ENCODE assay signal across 8 cellular contexts in genomic region chr15:42548258-42549051, GRCh38. TPM values are rescaled to one million over a fixed set of nuclear protein-coding genes. Genes with fewer than 3 reads are reported as not detected.
DNase-seq lines count a peak whose midpoint lies in the region; ATAC-seq and TF ChIP-seq lines count a peak whose summit lies in the region.

TSS of gene HAUS2 (plus strand) at chr15:42548838. CDS start at chr15:42548873, 35 bp downstream.
TSS of gene LRRC57 (minus strand) at chr15:42548793. CDS start at chr15:42548434, 359 bp downstream.

- H3K4me3 Mint-ChIP-seq in CD8-positive, alpha-beta T cell: peak within 1 kb of the TSS; percentile 95
- H3K4me3 Mint-ChIP-seq in endothelial cell (ENCODE audit: unreplicated experiment) (peak within 1 kb of the TSS; percentile 95), mesothelial cell of epicardium (peak within 1 kb of the TSS; percentile 91)

- H3K4me3 ChIP-seq in CD8-positive, alpha-beta T cell (ENCODE audit: low read depth, low read length): peak within 1 kb of the TSS; percentile 78
- H3K4me3 ChIP-seq in NT2/D1 (ENCODE audit: insufficient read length, low read depth): peak within 1 kb of the TSS; percentile 95

- DNase-seq in CD8-positive, alpha-beta T cell: peak; percentile 70 to 93 (median 85)
- peak; percentile 77 for DNase-seq in HS-27A (ENCODE audit: low read depth)
- DNase-seq in NT2/D1 (ENCODE audit: low read depth, low spot score): peak; percentile 68
- DNase-seq in activated CD8-positive, alpha-beta memory T cell treated with anti-CD3 and anti-CD28 coated beads, Interleukin-2, amount 50 U/mL, for 24 hours (ENCODE audit: extremely low read depth): peak; percentile 68
- peak; percentile 89 for DNase-seq in endothelial cell (ENCODE audit: low spot score)
- peak; percentile 90 to 96 for DNase-seq in mesothelial cell of epicardium (ENCODE audit: low spot score in 2 of 2, unreplicated experiment in 2 of 2)
- DNase-seq in stimulated activated CD8-positive, alpha-beta memory T cell treated with anti-CD3 and anti-CD28 coated beads, Interleukin-15, amount 100 ng/mL, for 4 hours (ENCODE audit: low read depth in 2 of 2): peak; percentile 72 to 78

- no peaks in the 10 kb centered on the region for H3K27me3 Mint-ChIP-seq in CD8-positive, alpha-beta T cell (ENCODE audit: low read depth)
- peaks cover 4% of the 10 kb centered on the region for H3K27me3 Mint-ChIP-seq in endothelial cell (ENCODE audit: unreplicated experiment)
- H3K27me3 Mint-ChIP-seq in mesothelial cell of epicardium (ENCODE audit: low read depth): no peaks in the 10 kb centered on the region

- ATAC-seq in CD8-positive, alpha-beta T cell: peak; percentile 86
- ATAC-seq in GM19463 (IDR thresholded peaks at IDR 0.05; ENCODE audit: unreplicated experiment): peak; percentile 83

- H3K27ac ChIP-seq in CD8-positive, alpha-beta T cell (ENCODE audit: low read depth, low read length): peak within 1 kb of the TSS; percentile 95

- peak within 1 kb of the TSS; percentile 97 for H3K27ac Mint-ChIP-seq in CD8-positive, alpha-beta T cell
- H3K27ac Mint-ChIP-seq in endothelial cell (ENCODE audit: unreplicated experiment) (peak within 1 kb of the TSS; percentile 90), mesothelial cell of epicardium (peak within 1 kb of the TSS; percentile 97)

- POLR2A ChIA-PET in CD8-positive, alpha-beta T cell (lab: Charles Lee): interaction anchor here (0.6 to 3.2 kb wide), 10 partner anchors 16 to 275 kb away, joined by 3 to 22 read pairs (median 6); partner anchors contain the start of genes GANC, SNAP23, STARD9 and TMEM87A

- H3K36me3 Mint-ChIP-seq in CD8-positive, alpha-beta T cell: peaks cover 39% of the 10 kb centered on the region
- no peaks in the 10 kb centered on the region for H3K36me3 Mint-ChIP-seq in endothelial cell (ENCODE audit: low read depth, unreplicated experiment)
- H3K36me3 Mint-ChIP-seq in mesothelial cell of epicardium: peaks cover 6% of the 10 kb centered on the region

- no peaks in the 10 kb centered on the region for H3K9me3 Mint-ChIP-seq in CD8-positive, alpha-beta T cell
- H3K9me3 Mint-ChIP-seq in endothelial cell (ENCODE audit: unreplicated experiment) (no peaks in the 10 kb centered on the region), mesothelial cell of epicardium (no peaks in the 10 kb centered on the region)

- H3K9me3 ChIP-seq in CD8-positive, alpha-beta T cell (ENCODE audit: low read length): no peaks in the 10 kb centered on the region
- no peaks in the 10 kb centered on the region for H3K9me3 ChIP-seq in NT2/D1 (ENCODE audit: insufficient read depth, low read length)

- H3K9ac ChIP-seq in NT2/D1 (ENCODE audit: insufficient read length, low read depth): peak within 1 kb of the TSS; percentile 97

- CTCF ChIA-PET in CD8-positive, alpha-beta T cell (lab: Charles Lee): interaction anchor here (0.7 to 1.9 kb wide), 5 partner anchors 9 to 103 kb away, joined by 3 to 5 read pairs (median 4); no protein-coding TSS in a partner anchor

- H3K4me1 Mint-ChIP-seq in CD8-positive, alpha-beta T cell (ENCODE audit: low read depth): peaks cover 46% of the 10 kb centered on the region
- H3K4me1 Mint-ChIP-seq in endothelial cell (ENCODE audit: unreplicated experiment) (peaks cover 18% of the 10 kb centered on the region), mesothelial cell of epicardium (peaks cover 27% of the 10 kb centered on the region)

- peaks cover 5% of the 10 kb centered on the region for H3K36me3 ChIP-seq in CD8-positive, alpha-beta T cell (ENCODE audit: insufficient read depth, low read length)
- H3K36me3 ChIP-seq in NT2/D1 (ENCODE audit: insufficient read depth, insufficient read length, low read length): peaks cover 29% of the 10 kb centered on the region

- no peak for TF ChIP-seq CTCF in CD8-positive, alpha-beta T cell (IDR thresholded peaks at IDR 0.05)
- TF ChIP-seq CTCF in endothelial cell (IDR thresholded peaks at IDR 0.05; ENCODE audit: unreplicated experiment): no peak
- TF ChIP-seq CTCF in mesothelial cell of epicardium (IDR thresholded peaks at IDR 0.05; ENCODE audit: unreplicated experiment): no peak

- peaks cover 27% of the 10 kb centered on the region for H3K4me1 ChIP-seq in CD8-positive, alpha-beta T cell (ENCODE audit: insufficient read depth, low read length)
- no peaks in the 10 kb centered on the region for H3K4me1 ChIP-seq in NT2/D1 (ENCODE audit: insufficient read depth, insufficient read length)

- H3K27me3 ChIP-seq in CD8-positive, alpha-beta T cell (ENCODE audit: insufficient read depth, low read length): no peaks in the 10 kb centered on the region
- no peaks in the 10 kb centered on the region for H3K27me3 ChIP-seq in NT2/D1 (ENCODE audit: insufficient read depth, insufficient read length)

- intact Hi-C loops in CD8-positive, alpha-beta T cell (cut with DNase I, micrococcal nuclease): loop anchor here (1.0 to 2.0 kb wide), 5 partner anchors 27 to 102 kb away; partner anchors contain the start of genes STARD9 (in 2 of the 2) and ZNF106 (in 2 of the 2)

RNA-seq across cellular contexts. Expression of gene HAUS2, which starts in this region (rescaled TPM):
- 10 to 100 TPM; 33.1 to 39.1 TPM for total RNA-seq in CD8-positive, alpha-beta T cell
- total RNA-seq in endothelial cell (ENCODE audit: unreplicated experiment): 23.5 TPM
- total RNA-seq in mesothelial cell of epicardium: 14.9 to 17.6 TPM (median 15.3 TPM) in 3 replicates

RNA-seq across cellular contexts. Expression of gene LRRC57, which starts in this region (rescaled TPM):
- 10 to 100 TPM; 30.0 to 31.1 TPM for total RNA-seq in CD8-positive, alpha-beta T cell
- total RNA-seq in endothelial cell (ENCODE audit: unreplicated experiment): 32.7 TPM
- total RNA-seq in mesothelial cell of epicardium: 22.0 to 27.9 TPM (median 26.5 TPM) in 3 replicates

Comparison
In these comparisons a context has a peak if more than half of its experiments do, and no peak if none do; other contexts are left out.
1. Peak in every context shown above with its lines: DNase-seq, ATAC-seq, H3K4me3 ChIP-seq and H3K27ac ChIP-seq.